ENCODE assay signal across 12 cellular contexts in the genomic region with DNA sequence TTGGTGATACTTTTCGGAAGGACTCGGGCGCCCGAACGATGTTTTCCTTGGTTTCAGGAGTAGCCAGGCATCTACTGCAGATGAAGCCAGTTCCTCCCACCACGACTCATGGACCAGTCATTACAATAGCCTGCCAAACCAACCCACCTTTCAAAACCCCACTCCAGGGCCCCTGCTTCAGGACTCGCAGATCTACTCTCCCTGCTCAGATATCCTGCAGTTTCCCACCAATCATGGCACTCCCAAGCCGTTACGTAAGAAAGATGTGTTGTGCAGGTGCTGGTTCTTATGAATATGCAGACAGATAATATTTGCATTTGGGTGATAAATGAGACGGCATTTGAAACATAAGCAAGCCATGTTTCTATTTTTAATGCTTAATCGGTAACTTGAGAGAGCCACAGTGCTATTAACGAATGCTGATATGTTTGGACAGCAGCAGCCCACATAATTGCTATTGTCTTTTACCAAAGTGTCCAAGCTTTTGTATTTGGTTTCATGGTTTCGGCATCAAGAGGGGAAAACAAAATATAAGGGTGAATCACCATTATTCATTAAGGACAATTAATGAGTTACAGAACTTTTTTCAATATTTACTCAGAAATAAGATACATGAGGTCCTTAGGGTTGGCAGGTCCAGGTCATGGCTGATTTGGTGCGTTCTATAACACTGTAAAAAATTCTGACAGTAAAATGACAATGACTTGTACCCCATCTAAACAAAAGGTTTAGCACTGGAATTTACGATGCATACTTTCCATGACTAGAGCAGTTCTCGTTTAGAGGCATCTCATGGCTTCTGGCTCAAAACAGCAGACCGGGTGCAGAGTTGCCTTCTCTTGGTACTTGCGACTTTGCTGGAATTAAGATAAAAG.
A peak's percentile ranks its signal among the peaks of the same experiment; 100 is the strongest.
DNase-seq lines count a peak whose midpoint lies in the region; ATAC-seq lines count a peak whose summit lies in the region.
"Had no signal": no experiment of that assay in that cellular context is flagged by ENCODE, and none has a peak within 500 bp of the region (broad histone marks: within the 10 kb centered on the region; RNA-seq: fewer than 3 reads in every experiment).

No MANE protein-coding gene starts in this region.

- peak overlapping the region; percentile 29 for H3K27ac ChIP-seq in muscle layer of colon (ENCODE audit: low read depth, low read length)
- H3K27ac ChIP-seq: neural progenitor cell, suprapubic skin had no signal

- no peak overlapping the region for H3K4me3 ChIP-seq in muscle layer of colon (ENCODE audit: low read depth in 1 of 2, low read length in 2 of 2)
- H3K4me3 ChIP-seq: neural progenitor cell, suprapubic skin had no signal

- H3K4me1 ChIP-seq in muscle layer of colon (ENCODE audit: insufficient read depth, low read length) = peaks cover 19% of the 10 kb centered on the region

- ATAC-seq in GM18909 (IDR thresholded peaks at IDR 0.05; ENCODE audit: poor library complexity, unreplicated experiment) = peak; percentile 40
- peak; percentile 31 for ATAC-seq in GM21825 (IDR thresholded peaks at IDR 0.05; ENCODE audit: unreplicated experiment)
- no peak for ATAC-seq in HG02610 (IDR thresholded peaks at IDR 0.05; ENCODE audit: unreplicated experiment)
- ATAC-seq: activated CD4-positive, alpha-beta T cell treated with anti-CD3 and anti-CD28 coated beads for 36 hours had no signal

- H3K27me3 ChIP-seq in muscle layer of colon (ENCODE audit: control insufficient read depth in 1 of 2, insufficient read depth in 2 of 2, low read length in 2 of 2) = peaks cover 6 to 16% of the 10 kb centered on the region in 2 donors

- no peaks in the 10 kb centered on the region for H3K9me3 ChIP-seq in muscle layer of colon (ENCODE audit: low read length)
- H3K9me3 ChIP-seq: suprapubic skin had no signal

- peak; percentile 57 for DNase-seq in NCI-H146 (lab: John Stamatoyannopoulos, UW)
- no peak for DNase-seq in activated effector memory CD4-positive, alpha-beta T cell treated with Interleukin-2 at 50 U/mL for 16 hours
- DNase-seq in activated CD8-positive, alpha-beta memory T cell treated with anti-CD3 and anti-CD28 coated beads for 24 hours = no peak
- DNase-seq: activated CD4-positive, alpha-beta T cell treated with anti-CD3 and anti-CD28 coated beads for 36 hours; DND-41; stimulated activated CD4-positive, alpha-beta T cell treated with anti-CD3 and anti-CD28 coated beads, Interleukin-1b, Interleukin-23, amount 100 ng/mL, for 48 hours had no signal

- no peak overlapping the region for H3K9ac ChIP-seq in muscle layer of colon (ENCODE audit: low read length)
- H3K9ac ChIP-seq: neural progenitor cell had no signal

- no peaks in the 10 kb centered on the region for H3K36me3 ChIP-seq in muscle layer of colon (ENCODE audit: insufficient read depth, low read length)
- H3K36me3 ChIP-seq: neural progenitor cell, suprapubic skin had no signal
